22 cellular contexts compared by ENCODE assay signal in genomic region chr6:45743028-45743615, GRCh38.
DNase-seq lines count a peak whose midpoint lies in the region; ATAC-seq and TF ChIP-seq lines count a peak whose summit lies in the region.
"Had no signal": no experiment of that assay in that cellular context is flagged by ENCODE, and none has a peak within 500 bp of the region (broad histone marks: within the 10 kb centered on the region; RNA-seq: fewer than 3 reads in every experiment).

No MANE protein-coding gene starts in this region.

- H3K27me3 Mint-ChIP-seq in natural killer cell treated with Interleukin-12 subunit alpha and Interleukin-12 subunit beta and Interleukin-15 and Interleukin-18, amount 100 ng/mL, for 72 hours = peaks cover 0 to under 1% of the 10 kb centered on the region in 2 donors
- peaks cover 0 to 14% of the 10 kb centered on the region in 2 donors for H3K27me3 Mint-ChIP-seq in natural killer cell (ENCODE audit: low read depth in 2 of 2)
- H3K27me3 Mint-ChIP-seq in activated naive CD4-positive, alpha-beta T cell treated with anti-CD3 and anti-CD28 coated beads, Interleukin-2, amount 10 ng/mL, durations not matched to agents 7 days and 5 days = peaks cover 12% of the 10 kb centered on the region
- H3K27me3 Mint-ChIP-seq: activated CD4-positive, alpha-beta memory T cell treated with anti-CD3 and anti-CD28 coated beads for 36 hours; dendritic cell treated with granulocyte-macrophage colony-stimulating factor and Interleukin-4, amounts not matched to agents 40 ng/mL and 50 ng/mL, for 4 days had no signal

- no peak for DNase-seq in natural killer cell treated with Interleukin-12 subunit alpha and Interleukin-12 subunit beta and Interleukin-15 and Interleukin-18, amount 100 ng/mL, for 72 hours (ENCODE audit: low spot score)
- DNase-seq in natural killer cell = no peak
- DNase-seq in amniotic epithelial cell (ENCODE audit: low read depth) = peak; percentile 79
- peak; percentile 5 for DNase-seq in mesenchymal stem cell
- no peak for DNase-seq in dorsolateral prefrontal cortex
- no peak for DNase-seq in activated naive CD4-positive, alpha-beta T cell treated with anti-CD3 and anti-CD28 coated beads, Interleukin-2, amount 10 ng/mL, durations not matched to agents 7 days and 5 days
- no peak for DNase-seq in heart right ventricle
- DNase-seq: activated CD4-positive, alpha-beta memory T cell treated with anti-CD3 and anti-CD28 coated beads for 36 hours; activated gamma-delta T cell treated with Interleukin-2 at 50 U/mL for 16 hours; amniotic stem cell; BE2C; Caco-2; left ventricle myocardium superior; NCI-H187; NCI-H69; stimulated activated CD4-positive, alpha-beta T cell treated with anti-CD3 and anti-CD28 coated beads, Interleukin-4, amount 100 ng/mL, for 4 hours; T1000; thyroid gland had no signal

- peaks cover 15 to 35% of the 10 kb centered on the region in 2 donors for H3K4me1 Mint-ChIP-seq in natural killer cell treated with Interleukin-12 subunit alpha and Interleukin-12 subunit beta and Interleukin-15 and Interleukin-18, amount 100 ng/mL, for 72 hours (ENCODE audit: low read depth in 2 of 2)
- peaks cover 0 to 16% of the 10 kb centered on the region in 2 donors for H3K4me1 Mint-ChIP-seq in natural killer cell
- peaks cover 28% of the 10 kb centered on the region for H3K4me1 Mint-ChIP-seq in activated naive CD4-positive, alpha-beta T cell treated with anti-CD3 and anti-CD28 coated beads, Interleukin-2, amount 10 ng/mL, durations not matched to agents 7 days and 5 days
- H3K4me1 Mint-ChIP-seq: neural progenitor cell had no signal

- H3K27ac Mint-ChIP-seq in natural killer cell treated with Interleukin-12 subunit alpha and Interleukin-12 subunit beta and Interleukin-15 and Interleukin-18, amount 100 ng/mL, for 72 hours = peak overlapping the region in 1 of 2 donors; percentile 39
- no peak overlapping the region for H3K27ac Mint-ChIP-seq in natural killer cell
- no peak overlapping the region for H3K27ac Mint-ChIP-seq in activated naive CD4-positive, alpha-beta T cell treated with anti-CD3 and anti-CD28 coated beads, Interleukin-2, amount 10 ng/mL, durations not matched to agents 7 days and 5 days
- H3K27ac Mint-ChIP-seq: activated CD4-positive, alpha-beta memory T cell treated with anti-CD3 and anti-CD28 coated beads for 36 hours; dendritic cell treated with granulocyte-macrophage colony-stimulating factor and Interleukin-4, amounts not matched to agents 40 ng/mL and 50 ng/mL, for 4 days; neural progenitor cell; stimulated activated naive CD8-positive, alpha-beta T cell treated with anti-CD3 and anti-CD28 coated beads, Interleukin-15, Interleukin-2, amounts not matched to agents 100 ng/mL and 50 ng/mL, for 24 hours had no signal

- H2BK120ac ChIP-seq in mesenchymal stem cell (ENCODE audit: low read depth, low read length) = no peak overlapping the region

- H3K27me3 ChIP-seq in mesenchymal stem cell (ENCODE audit: control insufficient read depth in 1 of 2, insufficient read depth in 1 of 2, low read length in 2 of 2) (no peaks in the 10 kb centered on the region), dorsolateral prefrontal cortex (no peaks in the 10 kb centered on the region), heart right ventricle (no peaks in the 10 kb centered on the region)
- H3K27me3 ChIP-seq: BE2C, neural progenitor cell, thyroid gland had no signal

- H3K4me3 ChIP-seq in mesenchymal stem cell (ENCODE audit: insufficient read depth in 1 of 2, low read depth in 1 of 2, low read length in 2 of 2) = no peak overlapping the region
- H3K4me3 ChIP-seq in dorsolateral prefrontal cortex = no peak overlapping the region
- H3K4me3 ChIP-seq in heart right ventricle = no peak overlapping the region
- H3K4me3 ChIP-seq: neural progenitor cell, thyroid gland had no signal

- H3K18ac ChIP-seq in mesenchymal stem cell (ENCODE audit: low read depth in 1 of 2, low read length in 2 of 2) = no peak overlapping the region

- TF ChIP-seq CTCF in natural killer cell (IDR thresholded peaks at IDR 0.05) (no peak), dorsolateral prefrontal cortex (IDR thresholded peaks at IDR 0.05 in 54 of 56, conservative IDR thresholded peaks at IDR 0.05 in 2 of 56; ENCODE audit: low read depth in 1 of 56, partially characterized antibody in 56 of 56) (no peak), heart right ventricle (IDR thresholded peaks at IDR 0.05) (no peak)

- H3K27ac ChIP-seq in mesenchymal stem cell (ENCODE audit: low read length, poor library complexity, severe bottlenecking) (no peak overlapping the region), dorsolateral prefrontal cortex (no peak overlapping the region), heart right ventricle (no peak overlapping the region)
- H3K27ac ChIP-seq: neural progenitor cell, thyroid gland had no signal

- no peak overlapping the region for H2AK5ac ChIP-seq in mesenchymal stem cell (ENCODE audit: low read length, severe bottlenecking)

- H3K4ac ChIP-seq in mesenchymal stem cell (ENCODE audit: low read depth in 1 of 2, low read length in 2 of 2) = no peak overlapping the region

- H3K4me1 ChIP-seq in mesenchymal stem cell (ENCODE audit: control insufficient read depth, insufficient read depth, low read depth, low read length) (no peaks in the 10 kb centered on the region), heart right ventricle (peaks cover 0 to 24% (median 0%) of the 10 kb centered on the region in 9 donors)
- H3K4me1 ChIP-seq: BE2C, Caco-2, neural progenitor cell had no signal

- no peak overlapping the region for H4K91ac ChIP-seq in mesenchymal stem cell (ENCODE audit: low read length)

- no peak overlapping the region for H3K14ac ChIP-seq in mesenchymal stem cell (ENCODE audit: low read length in 2 of 2)

- no peak overlapping the region for H3K23ac ChIP-seq in mesenchymal stem cell (ENCODE audit: low read length in 2 of 2)

- WGBS in mesenchymal stem cell = 92% methylated on average over 7 of the region's 7 CpGs
- WGBS in heart right ventricle, 2 donors = 72 to 76% methylated on average over 7 of the region's 7 CpGs

- H3K79me1 ChIP-seq in mesenchymal stem cell (replicated peaks; ENCODE audit: low read length, poor library complexity, severe bottlenecking) = no peaks in the 10 kb centered on the region

- peaks cover 3% of the 10 kb centered on the region for H3K9me3 Mint-ChIP-seq in natural killer cell treated with Interleukin-12 subunit alpha and Interleukin-12 subunit beta and Interleukin-15 and Interleukin-18, amount 100 ng/mL, for 72 hours
- H3K9me3 Mint-ChIP-seq in natural killer cell = no peaks in the 10 kb centered on the region
- H3K9me3 Mint-ChIP-seq in activated naive CD4-positive, alpha-beta T cell treated with anti-CD3 and anti-CD28 coated beads, Interleukin-2, amount 10 ng/mL, durations not matched to agents 7 days and 5 days = peaks cover 11% of the 10 kb centered on the region

- H2BK15ac ChIP-seq in mesenchymal stem cell (ENCODE audit: low read depth, poor library complexity, severe bottlenecking) = no peak overlapping the region

- no peak for ATAC-seq in natural killer cell treated with Interleukin-12 subunit alpha and Interleukin-12 subunit beta and Interleukin-15 and Interleukin-18, amount 100 ng/mL, for 72 hours
- ATAC-seq in natural killer cell (no peak), HG03196 (IDR thresholded peaks at IDR 0.05; ENCODE audit: unreplicated experiment) (no peak), heart right ventricle (no peak)
- ATAC-seq: left ventricle myocardium superior had no signal

- no peak overlapping the region for H2BK5ac ChIP-seq in mesenchymal stem cell (ENCODE audit: low read depth, low read length, poor library complexity, severe bottlenecking)

- peaks cover 7% of the 10 kb centered on the region for H3K36me3 Mint-ChIP-seq in natural killer cell treated with Interleukin-12 subunit alpha and Interleukin-12 subunit beta and Interleukin-15 and Interleukin-18, amount 100 ng/mL, for 72 hours
- H3K36me3 Mint-ChIP-seq in natural killer cell = no peaks in the 10 kb centered on the region
- peaks cover 4% of the 10 kb centered on the region for H3K36me3 Mint-ChIP-seq in activated naive CD4-positive, alpha-beta T cell treated with anti-CD3 and anti-CD28 coated beads, Interleukin-2, amount 10 ng/mL, durations not matched to agents 7 days and 5 days
- H3K36me3 Mint-ChIP-seq: neural progenitor cell had no signal

- H2BK12ac ChIP-seq in mesenchymal stem cell (ENCODE audit: low read length in 2 of 2) = no peak overlapping the region

- peaks cover 10% of the 10 kb centered on the region for H3K9me3 ChIP-seq in mesenchymal stem cell (ENCODE audit: control insufficient read depth, low read length)
- peaks cover 0 to 10% (median 7%) of the 10 kb centered on the region in 11 donors for H3K9me3 ChIP-seq in heart right ventricle
- H3K9me3 ChIP-seq: BE2C, Caco-2, thyroid gland had no signal

- no peak overlapping the region for H3K9ac ChIP-seq in mesenchymal stem cell (ENCODE audit: low read length)
- H3K9ac ChIP-seq: neural progenitor cell had no signal

- H3K36me3 ChIP-seq in mesenchymal stem cell (ENCODE audit: control insufficient read depth in 1 of 2, insufficient read depth in 2 of 2, low read depth in 1 of 2, low read length in 2 of 2) (no peaks in the 10 kb centered on the region), heart right ventricle (no peaks in the 10 kb centered on the region)
- H3K36me3 ChIP-seq: BE2C, neural progenitor cell, thyroid gland had no signal

- intact Hi-C loops in natural killer cell (cut with micrococcal nuclease) (no loop called here), dorsolateral prefrontal cortex (cut with DNase I) (no loop called here), heart right ventricle (cut with DNase I) (no loop called here)

- H3K4me2 ChIP-seq in mesenchymal stem cell (ENCODE audit: low read length, poor library complexity, severe bottlenecking) = no peak overlapping the region
- H3K4me2 ChIP-seq: neural progenitor cell had no signal

- no peak overlapping the region for H4K8ac ChIP-seq in mesenchymal stem cell (ENCODE audit: low read length)

- peak overlapping the region; percentile 19 for H3K4me3 Mint-ChIP-seq in natural killer cell treated with Interleukin-12 subunit alpha and Interleukin-12 subunit beta and Interleukin-15 and Interleukin-18, amount 100 ng/mL, for 72 hours
- H3K4me3 Mint-ChIP-seq in natural killer cell = no peak overlapping the region
- no peak overlapping the region for H3K4me3 Mint-ChIP-seq in activated naive CD4-positive, alpha-beta T cell treated with anti-CD3 and anti-CD28 coated beads, Interleukin-2, amount 10 ng/mL, durations not matched to agents 7 days and 5 days
- H3K4me3 Mint-ChIP-seq: activated CD4-positive, alpha-beta memory T cell treated with anti-CD3 and anti-CD28 coated beads for 36 hours; dendritic cell treated with granulocyte-macrophage colony-stimulating factor and Interleukin-4, amounts not matched to agents 40 ng/mL and 50 ng/mL, for 4 days; neural progenitor cell; stimulated activated naive CD8-positive, alpha-beta T cell treated with anti-CD3 and anti-CD28 coated beads, Interleukin-15, Interleukin-2, amounts not matched to agents 100 ng/mL and 50 ng/mL, for 24 hours had no signal

- H2AFZ ChIP-seq in mesenchymal stem cell (ENCODE audit: low read depth, low read length) = no peak overlapping the region
- H2AFZ ChIP-seq: neural progenitor cell had no signal

- CTCF ChIA-PET in activated naive CD4-positive, alpha-beta T cell treated with anti-CD3 and anti-CD28 coated beads, Interleukin-2, amount 10 ng/mL, durations not matched to agents 7 days and 5 days (lab: Charles Lee) = no interaction called here

Comparison
In these comparisons a context has a peak if more than half of its experiments do, and no peak if none do; other contexts are left out.
1. DNase-seq: peak in amniotic epithelial cell (single experiment) and mesenchymal stem cell (single experiment); none in natural killer cell treated with Interleukin-12 subunit alpha and Interleukin-12 subunit beta and Interleukin-15 and Interleukin-18, amount 100 ng/mL, for 72 hours (single experiment), natural killer cell (single experiment), dorsolateral prefrontal cortex (0 of 10), activated naive CD4-positive, alpha-beta T cell treated with anti-CD3 and anti-CD28 coated beads, Interleukin-2, amount 10 ng/mL, durations not matched to agents 7 days and 5 days (single experiment) and heart right ventricle (0 of 2).